ENCODE assay signal across 22 cellular contexts in genomic region chr5:169911448-169912212, GRCh38.
DNase-seq lines count a peak whose midpoint lies in the region; ATAC-seq and TF ChIP-seq lines count a peak whose summit lies in the region.
"Had no signal": no experiment of that assay in that cellular context is flagged by ENCODE, and none has a peak within 500 bp of the region (broad histone marks: within the 10 kb centered on the region; RNA-seq: fewer than 3 reads in every experiment).

No MANE protein-coding gene starts in this region.

- H3K27me3 ChIP-seq in GM23338 (ENCODE audit: insufficient read depth) (no peaks in the 10 kb centered on the region), Loucy (ENCODE audit: insufficient read depth, low read length, poor library complexity, severe bottlenecking) (no peaks in the 10 kb centered on the region), mammary epithelial cell (ENCODE audit: insufficient read depth, low read length) (no peaks in the 10 kb centered on the region), kidney epithelial cell (ENCODE audit: control insufficient read depth, insufficient read depth, low read length) (no peaks in the 10 kb centered on the region)
- H3K27me3 ChIP-seq: cardiac muscle cell, spleen, tibial artery had no signal

- BruUV-seq in mammary epithelial cell (replicated peaks; lab: Mats Ljungman, UMichigan): no TSS peak

- peaks cover 6% of the 10 kb centered on the region for H3K27me3 Mint-ChIP-seq in GM23338 (ENCODE audit: insufficient read depth, low read depth, poor library complexity)
- H3K27me3 Mint-ChIP-seq in nephron progenitor cell (ENCODE audit: low read depth, poor library complexity): peaks cover 13% of the 10 kb centered on the region
- H3K27me3 Mint-ChIP-seq: memory B cell had no signal

- H3K4me3 ChIP-seq in GM23338 (no peak overlapping the region), Loucy (ENCODE audit: low read length, poor library complexity, severe bottlenecking) (no peak overlapping the region), mammary epithelial cell (replicated peaks in 1 of 3; ENCODE audit: insufficient read depth in 1 of 3, low read depth in 2 of 3, low read length in 3 of 3) (no peak overlapping the region), kidney epithelial cell (ENCODE audit: low read depth, low read length) (no peak overlapping the region)
- H3K4me3 ChIP-seq: cardiac muscle cell, spleen, tibial artery had no signal

- intact Hi-C loops in mammary epithelial cell (cut with micrococcal nuclease): loop anchor here (1.0 to 10.0 kb wide), 3 partner anchors 69 to 303 kb away; partner anchors contain the start of gene INSYN2B

- H3K27ac Mint-ChIP-seq in GM23338 (no peak overlapping the region), nephron progenitor cell (no peak overlapping the region)
- H3K27ac Mint-ChIP-seq: activated naive CD4-positive, alpha-beta T cell treated with anti-CD3 and anti-CD28 coated beads for 36 hours; memory B cell; T-helper 1 cell treated with Interleukin-12 subunit alpha and Interleukin-12 subunit beta and Interleukin-4 antibody, amounts not matched to agents 30 μg/mL and 1 μg/mL, for 36 hours had no signal

- H3K4me2 ChIP-seq in GM23338 (no peak overlapping the region), Loucy (ENCODE audit: low read depth, low read length, poor library complexity, severe bottlenecking) (no peak overlapping the region), mammary epithelial cell (ENCODE audit: insufficient read depth, low read depth, low read length) (no peak overlapping the region)
- H3K4me2 ChIP-seq: KMS-11 had no signal

- H3K9me3 Mint-ChIP-seq in GM23338 (no peaks in the 10 kb centered on the region), nephron progenitor cell (no peaks in the 10 kb centered on the region)
- H3K9me3 Mint-ChIP-seq: activated naive CD4-positive, alpha-beta T cell treated with anti-CD3 and anti-CD28 coated beads for 36 hours; memory B cell; T-helper 1 cell treated with Interleukin-12 subunit alpha and Interleukin-12 subunit beta and Interleukin-4 antibody, amounts not matched to agents 30 μg/mL and 1 μg/mL, for 36 hours had no signal

- H4K20me1 ChIP-seq in GM23338 (replicated peaks; ENCODE audit: insufficient read depth) (no peaks in the 10 kb centered on the region), Loucy (ENCODE audit: insufficient read depth, low read length, poor library complexity, severe bottlenecking) (peaks cover 7% of the 10 kb centered on the region), mammary epithelial cell (ENCODE audit: insufficient read depth, low read length) (no peaks in the 10 kb centered on the region)

- H3K9me3 ChIP-seq in Loucy (ENCODE audit: insufficient read depth, low read depth, low read length) (no peaks in the 10 kb centered on the region), mammary epithelial cell (replicated peaks; ENCODE audit: insufficient read depth, low read length) (no peaks in the 10 kb centered on the region)
- H3K9me3 ChIP-seq: spleen, tibial artery had no signal

- H3K36me3 Mint-ChIP-seq in GM23338 (ENCODE audit: low read depth) (no peaks in the 10 kb centered on the region), nephron progenitor cell (ENCODE audit: low read depth) (no peaks in the 10 kb centered on the region)

- H3K9ac ChIP-seq in Loucy (ENCODE audit: low read depth, low read length, poor library complexity, severe bottlenecking) (no peak overlapping the region), mammary epithelial cell (ENCODE audit: insufficient read depth, low read length) (no peak overlapping the region)
- H3K9ac ChIP-seq: KMS-11 had no signal

- in situ Hi-C loops in mammary epithelial cell (cut with MboI; ENCODE audit: low sequenced_read_pairs in 2 of 2): no loop called here

- WGBS in mammary epithelial cell (ENCODE audit: low coverage, missing lambda C conversion rate): 65% methylated on average over 4 of the region's 4 CpGs

- dilution Hi-C loops in mammary epithelial cell (cut with HindIII; ENCODE audit: low sequenced_read_pairs): no loop called here

- H3K36me3 ChIP-seq in GM23338 (ENCODE audit: insufficient read depth): no peaks in the 10 kb centered on the region
- no peaks in the 10 kb centered on the region; the same call in 1 of the 2 replicates for H3K36me3 ChIP-seq in Loucy (ENCODE audit: insufficient read depth, low read length)
- H3K36me3 ChIP-seq in mammary epithelial cell (ENCODE audit: insufficient read depth, low read length): no peaks in the 10 kb centered on the region
- H3K36me3 ChIP-seq in kidney epithelial cell (ENCODE audit: control insufficient read depth, insufficient read depth, low read length): no peaks in the 10 kb centered on the region
- H3K36me3 ChIP-seq: cardiac muscle cell, tibial artery had no signal

- CTCF ChIA-PET in mammary epithelial cell (lab: Charles Lee; ENCODE audit: low non-redundant PET): no interaction called here

- H3K4me1 Mint-ChIP-seq in GM23338 (peaks cover 9% of the 10 kb centered on the region; the same call in 2 of the 3 replicates), nephron progenitor cell (peaks cover 8% of the 10 kb centered on the region)

- H3F3A ChIP-seq in GM23338 (replicated peaks; ENCODE audit: low read depth) (no peaks in the 10 kb centered on the region), Loucy (ENCODE audit: low read depth) (no peaks in the 10 kb centered on the region)

- H2AFZ ChIP-seq in GM23338 (no peak overlapping the region), Loucy (ENCODE audit: low read length) (no peak overlapping the region), mammary epithelial cell (ENCODE audit: low read depth, low read length) (no peak overlapping the region)

- DNase-seq in GM23338 (ENCODE audit: low spot score): no peak
- DNase-seq in mammary epithelial cell: peak; percentile 11
- DNase-seq in kidney epithelial cell (ENCODE audit: low read depth): no peak
- DNase-seq in C1 segment of cervical spinal cord (lab: John Stamatoyannopoulos, UW): no peak
- no peak for DNase-seq in nephron progenitor cell
- DNase-seq: activated CD4-positive, alpha-beta T cell treated with anti-CD3 and anti-CD28 coated beads for 48 hours; activated naive CD4-positive, alpha-beta T cell treated with anti-CD3 and anti-CD28 coated beads for 36 hours; activated T-cell treated with anti-CD3 and anti-CD28 coated beads, Interleukin-2, amount 50 U/mL, for 48 hours; amygdala; NCI-H2081 treated with DMSO at 0.1 percent for 48 hours; NCI-H774; SIG-M5; spleen; stimulated activated CD4-positive, alpha-beta T cell treated with anti-CD3 and anti-CD28 coated beads, Interleukin-4, amount 100 ng/mL, for 24 hours; stimulated activated naive CD4-positive, alpha-beta T cell treated with Interleukin-2 at 50 U/mL for 16 hours; tibial artery had no signal

- peak; percentile 31 to 59 for TF ChIP-seq CTCF in GM23338 (conservative IDR thresholded peaks at IDR 0.05; ENCODE audit: low read depth in 2 of 2)
- peak; percentile 17; the same call in 1 of the 2 replicates for TF ChIP-seq CTCF in Loucy (conservative IDR thresholded peaks at IDR 0.05; ENCODE audit: low read length)
- TF ChIP-seq CTCF in mammary epithelial cell (conservative IDR thresholded peaks at IDR 0.05 in 1 of 2, IDR thresholded peaks at IDR 0.05 in 1 of 2; ENCODE audit: extremely low read depth in 1 of 2, insufficient read depth in 1 of 2, low read depth in 1 of 2, low read length in 2 of 2): peak in 1 of 2 donors; percentile 60
- peak; percentile 10 for TF ChIP-seq CTCF in kidney epithelial cell (IDR thresholded peaks at IDR 0.05; ENCODE audit: insufficient read depth, low read length, poor library complexity, severe bottlenecking)
- TF ChIP-seq CTCF in nephron progenitor cell (IDR thresholded peaks at IDR 0.05): no peak

- no peaks in the 10 kb centered on the region for H3K4me1 ChIP-seq in GM23338 (ENCODE audit: insufficient read depth)
- H3K4me1 ChIP-seq in Loucy (ENCODE audit: insufficient read depth, low read length, poor library complexity, severe bottlenecking): no peaks in the 10 kb centered on the region
- H3K4me1 ChIP-seq in mammary epithelial cell (ENCODE audit: insufficient read depth, low read length): no peaks in the 10 kb centered on the region
- H3K4me1 ChIP-seq: spleen, tibial artery had no signal

- H3K27ac ChIP-seq in GM23338 (ENCODE audit: low read depth): no peak overlapping the region
- no peak overlapping the region for H3K27ac ChIP-seq in mammary epithelial cell (ENCODE audit: insufficient read depth, low read depth, low read length)
- H3K27ac ChIP-seq: cardiac muscle cell, KMS-11, spleen, tibial artery had no signal

- H3K9me2 ChIP-seq in GM23338 (ENCODE audit: insufficient read depth) (no peaks in the 10 kb centered on the region), Loucy (replicated peaks; ENCODE audit: low read depth, low read length) (no peaks in the 10 kb centered on the region)

- no peak for ATAC-seq in GM23338
- no peak for ATAC-seq in GM18861 (IDR thresholded peaks at IDR 0.05; ENCODE audit: unreplicated experiment)

- H3K79me2 ChIP-seq in GM23338 (replicated peaks; ENCODE audit: insufficient read depth) (no peaks in the 10 kb centered on the region), Loucy (ENCODE audit: insufficient read depth, low read length) (no peaks in the 10 kb centered on the region), mammary epithelial cell (ENCODE audit: insufficient read depth, low read length) (no peaks in the 10 kb centered on the region)

- H3K4me3 Mint-ChIP-seq in GM23338 (no peak overlapping the region), nephron progenitor cell (no peak overlapping the region)
- H3K4me3 Mint-ChIP-seq: activated naive CD4-positive, alpha-beta T cell treated with anti-CD3 and anti-CD28 coated beads for 36 hours; memory B cell; T-helper 1 cell treated with Interleukin-12 subunit alpha and Interleukin-12 subunit beta and Interleukin-4 antibody, amounts not matched to agents 30 μg/mL and 1 μg/mL, for 36 hours had no signal
